In the genomic region with DNA sequence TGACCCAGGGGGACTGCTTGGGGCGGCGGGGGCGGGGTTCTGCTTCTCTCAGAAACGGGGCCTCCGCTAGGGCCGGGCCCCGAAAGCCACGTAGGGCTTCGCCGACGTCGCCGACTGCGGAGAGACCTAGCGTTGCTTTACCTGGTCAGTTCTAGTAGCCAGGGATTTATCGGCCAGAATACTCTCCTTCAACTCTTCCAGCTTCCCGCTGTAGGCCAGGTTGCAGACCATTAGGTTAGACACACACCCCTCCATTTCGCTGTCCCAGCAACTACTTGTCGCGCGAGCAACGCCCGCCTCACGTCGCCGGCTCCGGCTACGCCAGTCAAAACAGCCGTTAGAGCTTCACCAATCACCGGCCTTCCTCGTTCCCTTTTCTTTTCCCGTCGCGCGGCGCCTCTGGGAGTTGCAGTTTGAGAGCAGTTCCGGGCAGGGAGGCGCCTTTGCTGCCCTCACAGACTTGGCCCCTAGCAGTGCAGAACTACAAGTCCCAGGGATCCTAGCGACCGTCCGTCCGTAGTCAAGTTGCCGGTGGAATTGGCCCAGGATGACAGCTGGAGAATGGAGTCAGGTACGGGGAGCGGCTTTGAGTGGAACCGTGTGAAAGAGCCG, we compare ENCODE assay signal across 1 cellular context.
A peak's percentile ranks its signal among the peaks of the same experiment; 100 is the strongest.
TF ChIP-seq lines count a peak whose summit lies in the region.

A gene with protein sequence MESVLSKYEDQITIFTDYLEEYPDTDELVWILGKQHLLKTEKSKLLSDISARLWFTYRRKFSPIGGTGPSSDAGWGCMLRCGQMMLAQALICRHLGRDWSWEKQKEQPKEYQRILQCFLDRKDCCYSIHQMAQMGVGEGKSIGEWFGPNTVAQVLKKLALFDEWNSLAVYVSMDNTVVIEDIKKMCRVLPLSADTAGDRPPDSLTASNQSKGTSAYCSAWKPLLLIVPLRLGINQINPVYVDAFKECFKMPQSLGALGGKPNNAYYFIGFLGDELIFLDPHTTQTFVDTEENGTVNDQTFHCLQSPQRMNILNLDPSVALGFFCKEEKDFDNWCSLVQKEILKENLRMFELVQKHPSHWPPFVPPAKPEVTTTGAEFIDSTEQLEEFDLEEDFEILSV (plus strand): TSS at position 513 of the 612 bp plus-strand sequence. CDS start 49 bp downstream, at position 562.
A gene with protein sequence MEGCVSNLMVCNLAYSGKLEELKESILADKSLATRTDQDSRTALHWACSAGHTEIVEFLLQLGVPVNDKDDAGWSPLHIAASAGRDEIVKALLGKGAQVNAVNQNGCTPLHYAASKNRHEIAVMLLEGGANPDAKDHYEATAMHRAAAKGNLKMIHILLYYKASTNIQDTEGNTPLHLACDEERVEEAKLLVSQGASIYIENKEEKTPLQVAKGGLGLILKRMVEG (minus strand): TSS at position 277 of the 612 bp plus-strand sequence. CDS start 22 bp downstream, at position 255.

TF ChIP-seq in K562, 482 proteins besides CTCF, POLR2A, EP300 and RAD21 (continued from another document and continues in another):
- no peak for TF ChIP-seq HNRNPK (IDR thresholded peaks at IDR 0.05; ENCODE audit: low read depth, low read length, poor library complexity, severe bottlenecking)
- TF ChIP-seq RBM15 (IDR thresholded peaks at IDR 0.05; ENCODE audit: insufficient read depth, low read length) = no peak
- TF ChIP-seq RBBP5 (IDR thresholded peaks at IDR 0.05; ENCODE audit: borderline replicate concordance, insufficient read depth, low read length, poor library complexity, severe bottlenecking) = peak; percentile 70
- peak in 1 of 2 experiments; percentile 0; a peak in 1 of 4 replicates for TF ChIP-seq SIN3A (IDR thresholded peaks at IDR 0.05; ENCODE audit: borderline replicate concordance in 2 of 2, control insufficient read depth in 1 of 2, low read depth in 2 of 2, low read length in 2 of 2)
- TF ChIP-seq NFATC3 (IDR thresholded peaks at IDR 0.05) = no peak
- TF ChIP-seq KDM4B (IDR thresholded peaks at IDR 0.05; ENCODE audit: borderline replicate concordance in 2 of 2, low read depth in 1 of 2) = 0 out of 4 replicates have a peak, but pooled peaks of 1 of the 2 experiments have one; percentile 25
- TF ChIP-seq RFX1 (IDR thresholded peaks at IDR 0.05) = peak; percentile 68
- TF ChIP-seq ZNF24 (IDR thresholded peaks at IDR 0.05) = no peak
- no peak for TF ChIP-seq TGIF2 (CRISPR knock-in tag; IDR thresholded peaks at IDR 0.05)
- no peak for TF ChIP-seq ETS2 (tag; IDR thresholded peaks at IDR 0.05; ENCODE audit: borderline replicate concordance, poor library complexity, severe bottlenecking)
- no peak for TF ChIP-seq IFI16 (CRISPR knock-in tag; IDR thresholded peaks at IDR 0.05)
- TF ChIP-seq, protein P1, sequence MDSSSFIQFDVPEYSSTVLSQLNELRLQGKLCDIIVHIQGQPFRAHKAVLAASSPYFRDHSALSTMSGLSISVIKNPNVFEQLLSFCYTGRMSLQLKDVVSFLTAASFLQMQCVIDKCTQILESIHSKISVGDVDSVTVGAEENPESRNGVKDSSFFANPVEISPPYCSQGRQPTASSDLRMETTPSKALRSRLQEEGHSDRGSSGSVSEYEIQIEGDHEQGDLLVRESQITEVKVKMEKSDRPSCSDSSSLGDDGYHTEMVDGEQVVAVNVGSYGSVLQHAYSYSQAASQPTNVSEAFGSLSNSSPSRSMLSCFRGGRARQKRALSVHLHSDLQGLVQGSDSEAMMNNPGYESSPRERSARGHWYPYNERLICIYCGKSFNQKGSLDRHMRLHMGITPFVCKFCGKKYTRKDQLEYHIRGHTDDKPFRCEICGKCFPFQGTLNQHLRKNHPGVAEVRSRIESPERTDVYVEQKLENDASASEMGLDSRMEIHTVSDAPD (CRISPR knock-in tag; IDR thresholded peaks at IDR 0.05) = no peak
- TF ChIP-seq, protein P2, sequence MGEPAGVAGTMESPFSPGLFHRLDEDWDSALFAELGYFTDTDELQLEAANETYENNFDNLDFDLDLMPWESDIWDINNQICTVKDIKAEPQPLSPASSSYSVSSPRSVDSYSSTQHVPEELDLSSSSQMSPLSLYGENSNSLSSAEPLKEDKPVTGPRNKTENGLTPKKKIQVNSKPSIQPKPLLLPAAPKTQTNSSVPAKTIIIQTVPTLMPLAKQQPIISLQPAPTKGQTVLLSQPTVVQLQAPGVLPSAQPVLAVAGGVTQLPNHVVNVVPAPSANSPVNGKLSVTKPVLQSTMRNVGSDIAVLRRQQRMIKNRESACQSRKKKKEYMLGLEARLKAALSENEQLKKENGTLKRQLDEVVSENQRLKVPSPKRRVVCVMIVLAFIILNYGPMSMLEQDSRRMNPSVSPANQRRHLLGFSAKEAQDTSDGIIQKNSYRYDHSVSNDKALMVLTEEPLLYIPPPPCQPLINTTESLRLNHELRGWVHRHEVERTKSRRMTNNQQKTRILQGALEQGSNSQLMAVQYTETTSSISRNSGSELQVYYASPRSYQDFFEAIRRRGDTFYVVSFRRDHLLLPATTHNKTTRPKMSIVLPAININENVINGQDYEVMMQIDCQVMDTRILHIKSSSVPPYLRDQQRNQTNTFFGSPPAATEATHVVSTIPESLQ (CRISPR knock-in tag; IDR thresholded peaks at IDR 0.05) = 0 out of 2 replicates have a peak, but pooled peaks have one; percentile 36
- TF ChIP-seq ETV1 (tag; conservative IDR thresholded peaks at IDR 0.05; ENCODE audit: low read depth) = no peak; the same call in 1 of the 2 replicates
- TF ChIP-seq, protein P3, sequence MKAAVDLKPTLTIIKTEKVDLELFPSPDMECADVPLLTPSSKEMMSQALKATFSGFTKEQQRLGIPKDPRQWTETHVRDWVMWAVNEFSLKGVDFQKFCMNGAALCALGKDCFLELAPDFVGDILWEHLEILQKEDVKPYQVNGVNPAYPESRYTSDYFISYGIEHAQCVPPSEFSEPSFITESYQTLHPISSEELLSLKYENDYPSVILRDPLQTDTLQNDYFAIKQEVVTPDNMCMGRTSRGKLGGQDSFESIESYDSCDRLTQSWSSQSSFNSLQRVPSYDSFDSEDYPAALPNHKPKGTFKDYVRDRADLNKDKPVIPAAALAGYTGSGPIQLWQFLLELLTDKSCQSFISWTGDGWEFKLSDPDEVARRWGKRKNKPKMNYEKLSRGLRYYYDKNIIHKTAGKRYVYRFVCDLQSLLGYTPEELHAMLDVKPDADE (conservative IDR thresholded peaks at IDR 0.05; ENCODE audit: control insufficient read depth, low read depth, low read length) = peak; percentile 84
- TF ChIP-seq CBX2 (IDR thresholded peaks at IDR 0.05; ENCODE audit: insufficient read depth, low read length, poor library complexity, severe bottlenecking) = no peak
- peak; percentile 90 for TF ChIP-seq POLR2G (IDR thresholded peaks at IDR 0.05; ENCODE audit: low read depth, low read length)
- TF ChIP-seq RBM39 (optimal IDR thresholded peaks at IDR 0.05; ENCODE audit: low read depth, low read length) = no peak
- no peak for TF ChIP-seq ZNF77 (CRISPR knock-in tag; IDR thresholded peaks at IDR 0.05)
- TF ChIP-seq SP2 (IDR thresholded peaks at IDR 0.05; ENCODE audit: extremely low read depth, low read depth, low read length, poor library complexity, severe bottlenecking) = no peak
- no peak for TF ChIP-seq HDAC6 (IDR thresholded peaks at IDR 0.05; ENCODE audit: low read depth, low read length)
- TF ChIP-seq ZNF316 (IDR thresholded peaks at IDR 0.05) = 0 out of 2 replicates have a peak, but pooled peaks have one; percentile 31
- TF ChIP-seq HNRNPH1 (optimal IDR thresholded peaks at IDR 0.05; ENCODE audit: low read depth, low read length) = no peak
- no peak for TF ChIP-seq OTX1 (CRISPR knock-in tag; IDR thresholded peaks at IDR 0.05)
- TF ChIP-seq TCF3 (CRISPR knock-in tag; IDR thresholded peaks at IDR 0.05) = 0 out of 2 replicates have a peak, but pooled peaks have one; percentile 14
- no peak for TF ChIP-seq ZNF124 (CRISPR knock-in tag; IDR thresholded peaks at IDR 0.05)
- TF ChIP-seq, protein P4, sequence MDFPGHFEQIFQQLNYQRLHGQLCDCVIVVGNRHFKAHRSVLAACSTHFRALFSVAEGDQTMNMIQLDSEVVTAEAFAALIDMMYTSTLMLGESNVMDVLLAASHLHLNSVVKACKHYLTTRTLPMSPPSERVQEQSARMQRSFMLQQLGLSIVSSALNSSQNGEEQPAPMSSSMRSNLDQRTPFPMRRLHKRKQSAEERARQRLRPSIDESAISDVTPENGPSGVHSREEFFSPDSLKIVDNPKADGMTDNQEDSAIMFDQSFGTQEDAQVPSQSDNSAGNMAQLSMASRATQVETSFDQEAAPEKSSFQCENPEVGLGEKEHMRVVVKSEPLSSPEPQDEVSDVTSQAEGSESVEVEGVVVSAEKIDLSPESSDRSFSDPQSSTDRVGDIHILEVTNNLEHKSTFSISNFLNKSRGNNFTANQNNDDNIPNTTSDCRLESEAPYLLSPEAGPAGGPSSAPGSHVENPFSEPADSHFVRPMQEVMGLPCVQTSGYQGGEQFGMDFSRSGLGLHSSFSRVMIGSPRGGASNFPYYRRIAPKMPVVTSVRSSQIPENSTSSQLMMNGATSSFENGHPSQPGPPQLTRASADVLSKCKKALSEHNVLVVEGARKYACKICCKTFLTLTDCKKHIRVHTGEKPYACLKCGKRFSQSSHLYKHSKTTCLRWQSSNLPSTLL (IDR thresholded peaks at IDR 0.05) = no peak
- TF ChIP-seq ZNF507 (tag; conservative IDR thresholded peaks at IDR 0.05) = no peak
- no peak for TF ChIP-seq ILF3 (IDR thresholded peaks at IDR 0.05; ENCODE audit: borderline replicate concordance)
- no peak for TF ChIP-seq SAFB (IDR thresholded peaks at IDR 0.05; ENCODE audit: borderline replicate concordance, low read depth, low read length)
- peak; percentile 92 for TF ChIP-seq CREM (IDR thresholded peaks at IDR 0.05; ENCODE audit: low read depth)
- TF ChIP-seq NCOA4 (IDR thresholded peaks at IDR 0.05; ENCODE audit: partially characterized antibody) = no peak
- no peak for TF ChIP-seq BRD4 (IDR thresholded peaks at IDR 0.05)
- peak; percentile 96 for TF ChIP-seq ZFX (CRISPR knock-in tag; IDR thresholded peaks at IDR 0.05)
- peak; percentile 43 for TF ChIP-seq PHF20 (IDR thresholded peaks at IDR 0.05; ENCODE audit: partially characterized antibody)
- no peak for TF ChIP-seq ZNF224 (CRISPR knock-in tag; IDR thresholded peaks at IDR 0.05)
- TF ChIP-seq SRF (CRISPR knock-in tag; IDR thresholded peaks at IDR 0.05) = peak in 1 of 2 experiments; percentile 59; a peak in 1 of 4 replicates
- 0 out of 2 replicates have a peak, but pooled peaks have one; percentile 44 for TF ChIP-seq NR2C1 (IDR thresholded peaks at IDR 0.05)
- TF ChIP-seq NR2C1 (tag; IDR thresholded peaks at IDR 0.05) = peak; percentile 80
- peak; percentile 39; the same call in 1 of the 2 replicates for TF ChIP-seq MTA3 (IDR thresholded peaks at IDR 0.05; ENCODE audit: borderline replicate concordance)
- TF ChIP-seq, protein P5, sequence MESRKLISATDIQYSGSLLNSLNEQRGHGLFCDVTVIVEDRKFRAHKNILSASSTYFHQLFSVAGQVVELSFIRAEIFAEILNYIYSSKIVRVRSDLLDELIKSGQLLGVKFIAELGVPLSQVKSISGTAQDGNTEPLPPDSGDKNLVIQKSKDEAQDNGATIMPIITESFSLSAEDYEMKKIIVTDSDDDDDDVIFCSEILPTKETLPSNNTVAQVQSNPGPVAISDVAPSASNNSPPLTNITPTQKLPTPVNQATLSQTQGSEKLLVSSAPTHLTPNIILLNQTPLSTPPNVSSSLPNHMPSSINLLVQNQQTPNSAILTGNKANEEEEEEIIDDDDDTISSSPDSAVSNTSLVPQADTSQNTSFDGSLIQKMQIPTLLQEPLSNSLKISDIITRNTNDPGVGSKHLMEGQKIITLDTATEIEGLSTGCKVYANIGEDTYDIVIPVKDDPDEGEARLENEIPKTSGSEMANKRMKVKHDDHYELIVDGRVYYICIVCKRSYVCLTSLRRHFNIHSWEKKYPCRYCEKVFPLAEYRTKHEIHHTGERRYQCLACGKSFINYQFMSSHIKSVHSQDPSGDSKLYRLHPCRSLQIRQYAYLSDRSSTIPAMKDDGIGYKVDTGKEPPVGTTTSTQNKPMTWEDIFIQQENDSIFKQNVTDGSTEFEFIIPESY (CRISPR knock-in tag; IDR thresholded peaks at IDR 0.05) = no peak
- TF ChIP-seq BACH1 (tag; IDR thresholded peaks at IDR 0.05) = no peak
- TF ChIP-seq, protein P6, sequence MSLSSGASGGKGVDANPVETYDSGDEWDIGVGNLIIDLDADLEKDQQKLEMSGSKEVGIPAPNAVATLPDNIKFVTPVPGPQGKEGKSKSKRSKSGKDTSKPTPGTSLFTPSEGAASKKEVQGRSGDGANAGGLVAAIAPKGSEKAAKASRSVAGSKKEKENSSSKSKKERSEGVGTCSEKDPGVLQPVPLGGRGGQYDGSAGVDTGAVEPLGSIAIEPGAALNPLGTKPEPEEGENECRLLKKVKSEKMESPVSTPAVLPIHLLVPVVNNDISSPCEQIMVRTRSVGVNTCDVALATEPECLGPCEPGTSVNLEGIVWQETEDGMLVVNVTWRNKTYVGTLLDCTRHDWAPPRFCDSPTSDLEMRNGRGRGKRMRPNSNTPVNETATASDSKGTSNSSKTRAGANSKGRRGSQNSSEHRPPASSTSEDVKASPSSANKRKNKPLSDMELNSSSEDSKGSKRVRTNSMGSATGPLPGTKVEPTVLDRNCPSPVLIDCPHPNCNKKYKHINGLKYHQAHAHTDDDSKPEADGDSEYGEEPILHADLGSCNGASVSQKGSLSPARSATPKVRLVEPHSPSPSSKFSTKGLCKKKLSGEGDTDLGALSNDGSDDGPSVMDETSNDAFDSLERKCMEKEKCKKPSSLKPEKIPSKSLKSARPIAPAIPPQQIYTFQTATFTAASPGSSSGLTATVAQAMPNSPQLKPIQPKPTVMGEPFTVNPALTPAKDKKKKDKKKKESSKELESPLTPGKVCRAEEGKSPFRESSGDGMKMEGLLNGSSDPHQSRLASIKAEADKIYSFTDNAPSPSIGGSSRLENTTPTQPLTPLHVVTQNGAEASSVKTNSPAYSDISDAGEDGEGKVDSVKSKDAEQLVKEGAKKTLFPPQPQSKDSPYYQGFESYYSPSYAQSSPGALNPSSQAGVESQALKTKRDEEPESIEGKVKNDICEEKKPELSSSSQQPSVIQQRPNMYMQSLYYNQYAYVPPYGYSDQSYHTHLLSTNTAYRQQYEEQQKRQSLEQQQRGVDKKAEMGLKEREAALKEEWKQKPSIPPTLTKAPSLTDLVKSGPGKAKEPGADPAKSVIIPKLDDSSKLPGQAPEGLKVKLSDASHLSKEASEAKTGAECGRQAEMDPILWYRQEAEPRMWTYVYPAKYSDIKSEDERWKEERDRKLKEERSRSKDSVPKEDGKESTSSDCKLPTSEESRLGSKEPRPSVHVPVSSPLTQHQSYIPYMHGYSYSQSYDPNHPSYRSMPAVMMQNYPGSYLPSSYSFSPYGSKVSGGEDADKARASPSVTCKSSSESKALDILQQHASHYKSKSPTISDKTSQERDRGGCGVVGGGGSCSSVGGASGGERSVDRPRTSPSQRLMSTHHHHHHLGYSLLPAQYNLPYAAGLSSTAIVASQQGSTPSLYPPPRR (CRISPR knock-in tag; IDR thresholded peaks at IDR 0.05; ENCODE audit: borderline replicate concordance) = no peak
- no peak for TF ChIP-seq BDP1 (IDR thresholded peaks at IDR 0.05; ENCODE audit: insufficient read depth, insufficient read length)
- 0 out of 2 replicates have a peak, but pooled peaks have one; percentile 22 for TF ChIP-seq RB1 (IDR thresholded peaks at IDR 0.05; ENCODE audit: low read depth)
- TF ChIP-seq ZNF57 (CRISPR knock-in tag; IDR thresholded peaks at IDR 0.05) = no peak
- TF ChIP-seq PML (IDR thresholded peaks at IDR 0.05; ENCODE audit: low read length) = peak; percentile 50; the same call in 1 of the 2 replicates
- no peak for TF ChIP-seq E2F3 (CRISPR knock-in tag; IDR thresholded peaks at IDR 0.05)
- TF ChIP-seq FOS (IDR thresholded peaks at IDR 0.05; ENCODE audit: extremely low read depth, insufficient read length) = peak; percentile 22
- peak; percentile 81 for TF ChIP-seq C11orf30 (IDR thresholded peaks at IDR 0.05; ENCODE audit: low read depth)
- TF ChIP-seq GTF2E2 (tag; IDR thresholded peaks at IDR 0.05) = no peak
- TF ChIP-seq EZH2 (IDR thresholded peaks at IDR 0.05; ENCODE audit: borderline replicate concordance, low read depth, low read length) = no peak
